1 cellular context compared by ENCODE assay signal in the genomic region with DNA sequence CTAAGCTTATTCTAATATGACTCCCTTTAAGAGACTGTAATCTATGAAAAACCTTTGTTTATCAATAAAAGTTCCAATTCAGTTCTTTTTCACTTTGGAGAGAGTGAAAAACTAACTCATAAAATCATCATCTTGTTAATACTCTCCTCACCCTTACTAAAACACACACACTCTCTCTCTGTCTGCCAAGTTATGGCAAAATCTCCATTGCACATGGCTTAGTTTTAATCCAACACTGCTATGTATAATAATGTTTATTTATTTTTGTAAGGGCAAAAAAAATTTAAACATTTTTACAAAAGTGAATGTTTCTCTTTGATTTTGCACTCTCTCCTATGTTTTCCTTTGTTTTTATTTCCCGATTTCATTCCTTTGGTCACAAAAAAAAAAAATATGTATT.
TF ChIP-seq lines count a peak whose summit lies in the region.

No MANE protein-coding gene starts in this region.

TF ChIP-seq in GM23338, 12 proteins besides CTCF, POLR2A, EP300 and RAD21 (continued from another document):
- TF ChIP-seq, protein P1, sequence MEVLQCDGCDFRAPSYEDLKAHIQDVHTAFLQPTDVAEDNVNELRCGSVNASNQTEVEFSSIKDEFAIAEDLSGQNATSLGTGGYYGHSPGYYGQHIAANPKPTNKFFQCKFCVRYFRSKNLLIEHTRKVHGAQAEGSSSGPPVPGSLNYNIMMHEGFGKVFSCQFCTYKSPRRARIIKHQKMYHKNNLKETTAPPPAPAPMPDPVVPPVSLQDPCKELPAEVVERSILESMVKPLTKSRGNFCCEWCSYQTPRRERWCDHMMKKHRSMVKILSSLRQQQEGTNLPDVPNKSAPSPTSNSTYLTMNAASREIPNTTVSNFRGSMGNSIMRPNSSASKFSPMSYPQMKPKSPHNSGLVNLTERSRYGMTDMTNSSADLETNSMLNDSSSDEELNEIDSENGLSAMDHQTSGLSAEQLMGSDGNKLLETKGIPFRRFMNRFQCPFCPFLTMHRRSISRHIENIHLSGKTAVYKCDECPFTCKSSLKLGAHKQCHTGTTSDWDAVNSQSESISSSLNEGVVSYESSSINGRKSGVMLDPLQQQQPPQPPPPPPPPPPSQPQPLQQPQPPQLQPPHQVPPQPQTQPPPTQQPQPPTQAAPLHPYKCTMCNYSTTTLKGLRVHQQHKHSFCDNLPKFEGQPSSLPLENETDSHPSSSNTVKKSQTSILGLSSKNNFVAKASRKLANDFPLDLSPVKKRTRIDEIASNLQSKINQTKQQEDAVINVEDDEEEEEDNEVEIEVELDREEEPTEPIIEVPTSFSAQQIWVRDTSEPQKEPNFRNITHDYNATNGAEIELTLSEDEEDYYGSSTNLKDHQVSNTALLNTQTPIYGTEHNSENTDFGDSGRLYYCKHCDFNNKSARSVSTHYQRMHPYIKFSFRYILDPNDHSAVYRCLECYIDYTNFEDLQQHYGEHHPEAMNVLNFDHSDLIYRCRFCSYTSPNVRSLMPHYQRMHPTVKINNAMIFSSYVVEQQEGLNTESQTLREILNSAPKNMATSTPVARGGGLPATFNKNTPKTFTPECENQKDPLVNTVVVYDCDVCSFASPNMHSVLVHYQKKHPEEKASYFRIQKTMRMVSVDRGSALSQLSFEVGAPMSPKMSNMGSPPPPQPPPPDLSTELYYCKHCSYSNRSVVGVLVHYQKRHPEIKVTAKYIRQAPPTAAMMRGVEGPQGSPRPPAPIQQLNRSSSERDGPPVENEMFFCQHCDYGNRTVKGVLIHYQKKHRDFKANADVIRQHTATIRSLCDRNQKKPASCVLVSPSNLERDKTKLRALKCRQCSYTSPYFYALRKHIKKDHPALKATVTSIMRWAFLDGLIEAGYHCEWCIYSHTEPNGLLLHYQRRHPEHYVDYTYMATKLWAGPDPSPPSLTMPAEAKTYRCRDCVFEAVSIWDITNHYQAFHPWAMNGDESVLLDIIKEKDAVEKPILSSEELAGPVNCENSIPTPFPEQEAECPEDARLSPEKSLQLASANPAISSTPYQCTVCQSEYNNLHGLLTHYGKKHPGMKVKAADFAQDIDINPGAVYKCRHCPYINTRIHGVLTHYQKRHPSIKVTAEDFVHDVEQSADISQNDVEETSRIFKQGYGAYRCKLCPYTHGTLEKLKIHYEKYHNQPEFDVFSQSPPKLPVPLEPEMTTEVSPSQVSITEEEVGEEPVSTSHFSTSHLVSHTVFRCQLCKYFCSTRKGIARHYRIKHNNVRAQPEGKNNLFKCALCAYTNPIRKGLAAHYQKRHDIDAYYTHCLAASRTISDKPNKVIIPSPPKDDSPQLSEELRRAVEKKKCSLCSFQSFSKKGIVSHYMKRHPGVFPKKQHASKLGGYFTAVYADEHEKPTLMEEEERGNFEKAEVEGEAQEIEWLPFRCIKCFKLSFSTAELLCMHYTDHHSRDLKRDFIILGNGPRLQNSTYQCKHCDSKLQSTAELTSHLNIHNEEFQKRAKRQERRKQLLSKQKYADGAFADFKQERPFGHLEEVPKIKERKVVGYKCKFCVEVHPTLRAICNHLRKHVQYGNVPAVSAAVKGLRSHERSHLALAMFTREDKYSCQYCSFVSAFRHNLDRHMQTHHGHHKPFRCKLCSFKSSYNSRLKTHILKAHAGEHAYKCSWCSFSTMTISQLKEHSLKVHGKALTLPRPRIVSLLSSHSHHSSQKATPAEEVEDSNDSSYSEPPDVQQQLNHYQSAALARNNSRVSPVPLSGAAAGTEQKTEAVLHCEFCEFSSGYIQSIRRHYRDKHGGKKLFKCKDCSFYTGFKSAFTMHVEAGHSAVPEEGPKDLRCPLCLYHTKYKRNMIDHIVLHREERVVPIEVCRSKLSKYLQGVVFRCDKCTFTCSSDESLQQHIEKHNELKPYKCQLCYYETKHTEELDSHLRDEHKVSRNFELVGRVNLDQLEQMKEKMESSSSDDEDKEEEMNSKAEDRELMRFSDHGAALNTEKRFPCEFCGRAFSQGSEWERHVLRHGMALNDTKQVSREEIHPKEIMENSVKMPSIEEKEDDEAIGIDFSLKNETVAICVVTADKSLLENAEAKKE (CRISPR knock-in tag; IDR thresholded peaks at IDR 0.05) = no peak
- TF ChIP-seq JUNB (IDR thresholded peaks at IDR 0.05; ENCODE audit: unreplicated experiment) (no peak), STAT1 (IDR thresholded peaks at IDR 0.05; ENCODE audit: unreplicated experiment) (no peak), NANOG (IDR thresholded peaks at IDR 0.05; ENCODE audit: borderline replicate concordance) (no peak), ZNF114 (CRISPR knock-in tag; IDR thresholded peaks at IDR 0.05) (no peak), EZH2phosphoT487 (IDR thresholded peaks at IDR 0.05; ENCODE audit: unreplicated experiment) (no peak), ZNF331 (CRISPR knock-in tag; IDR thresholded peaks at IDR 0.05; ENCODE audit: low read depth) (no peak)
- TF ChIP-seq, protein P2, sequence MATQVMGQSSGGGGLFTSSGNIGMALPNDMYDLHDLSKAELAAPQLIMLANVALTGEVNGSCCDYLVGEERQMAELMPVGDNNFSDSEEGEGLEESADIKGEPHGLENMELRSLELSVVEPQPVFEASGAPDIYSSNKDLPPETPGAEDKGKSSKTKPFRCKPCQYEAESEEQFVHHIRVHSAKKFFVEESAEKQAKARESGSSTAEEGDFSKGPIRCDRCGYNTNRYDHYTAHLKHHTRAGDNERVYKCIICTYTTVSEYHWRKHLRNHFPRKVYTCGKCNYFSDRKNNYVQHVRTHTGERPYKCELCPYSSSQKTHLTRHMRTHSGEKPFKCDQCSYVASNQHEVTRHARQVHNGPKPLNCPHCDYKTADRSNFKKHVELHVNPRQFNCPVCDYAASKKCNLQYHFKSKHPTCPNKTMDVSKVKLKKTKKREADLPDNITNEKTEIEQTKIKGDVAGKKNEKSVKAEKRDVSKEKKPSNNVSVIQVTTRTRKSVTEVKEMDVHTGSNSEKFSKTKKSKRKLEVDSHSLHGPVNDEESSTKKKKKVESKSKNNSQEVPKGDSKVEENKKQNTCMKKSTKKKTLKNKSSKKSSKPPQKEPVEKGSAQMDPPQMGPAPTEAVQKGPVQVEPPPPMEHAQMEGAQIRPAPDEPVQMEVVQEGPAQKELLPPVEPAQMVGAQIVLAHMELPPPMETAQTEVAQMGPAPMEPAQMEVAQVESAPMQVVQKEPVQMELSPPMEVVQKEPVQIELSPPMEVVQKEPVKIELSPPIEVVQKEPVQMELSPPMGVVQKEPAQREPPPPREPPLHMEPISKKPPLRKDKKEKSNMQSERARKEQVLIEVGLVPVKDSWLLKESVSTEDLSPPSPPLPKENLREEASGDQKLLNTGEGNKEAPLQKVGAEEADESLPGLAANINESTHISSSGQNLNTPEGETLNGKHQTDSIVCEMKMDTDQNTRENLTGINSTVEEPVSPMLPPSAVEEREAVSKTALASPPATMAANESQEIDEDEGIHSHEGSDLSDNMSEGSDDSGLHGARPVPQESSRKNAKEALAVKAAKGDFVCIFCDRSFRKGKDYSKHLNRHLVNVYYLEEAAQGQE (IDR thresholded peaks at IDR 0.05; ENCODE audit: unreplicated experiment) = no peak
